8 cellular contexts compared by ENCODE assay signal in the genomic region with DNA sequence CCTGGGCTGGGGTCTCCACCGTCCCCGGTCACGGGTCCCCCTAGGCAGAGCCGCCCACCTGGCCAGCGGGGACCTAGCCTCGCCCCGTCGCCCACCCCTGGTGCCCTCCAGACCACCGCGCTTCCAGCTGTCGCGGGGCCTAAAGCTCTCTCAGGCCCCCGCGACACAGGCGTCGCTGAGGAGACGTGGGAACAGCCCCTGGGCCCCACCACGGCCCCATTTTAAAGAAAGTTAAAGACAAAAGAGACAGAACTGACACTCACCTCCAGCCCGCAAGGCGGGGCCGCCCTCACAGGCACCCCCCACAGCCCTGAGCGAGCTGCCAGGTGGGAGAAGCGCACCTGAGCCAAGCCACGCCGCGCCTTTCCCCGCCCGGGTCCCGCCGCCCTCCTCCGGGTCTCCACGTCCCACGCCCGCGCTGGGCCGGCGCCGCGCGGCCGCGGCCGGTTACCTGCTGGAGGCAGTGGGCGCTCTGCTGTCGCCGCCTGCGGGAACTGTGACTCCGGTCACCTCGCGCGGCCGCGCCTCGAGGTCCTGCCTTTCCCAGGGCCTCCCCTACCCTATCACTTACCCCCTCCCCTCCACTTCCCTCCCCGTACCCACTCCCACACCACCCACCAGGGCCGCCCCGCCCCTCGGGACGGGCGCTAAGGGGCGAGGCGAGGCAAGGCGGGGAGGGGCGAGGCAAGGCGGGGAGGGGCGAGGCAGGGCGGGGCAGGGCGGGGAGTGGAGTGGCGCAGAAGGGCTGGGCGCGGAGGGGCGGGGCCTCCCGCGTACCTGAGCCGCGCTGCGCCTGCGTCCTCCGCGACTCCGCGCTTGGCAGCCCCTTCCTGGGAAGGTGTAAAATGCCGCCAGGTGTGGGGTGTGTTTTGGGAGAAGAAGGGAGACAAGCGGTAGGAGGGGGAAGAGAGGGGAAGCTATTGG. TPM values are rescaled to one million over a fixed set of nuclear protein-coding genes. Genes with fewer than 3 reads are reported as not detected.
DNase-seq lines count a peak whose midpoint lies in the region; ATAC-seq, FAIRE-seq and TF ChIP-seq lines count a peak whose summit lies in the region.

No MANE protein-coding gene starts in this region.

- FAIRE-seq in D721Med (lab: Jason Lieb, UNC) = no peak

- TF ChIP-seq CTCF in D721Med (IDR thresholded peaks at IDR 0.05; ENCODE audit: insufficient read depth, missing control alignments) = no peak
- no peak for TF ChIP-seq CTCF in mesothelial cell of epicardium (IDR thresholded peaks at IDR 0.05; ENCODE audit: unreplicated experiment)

- DNase-seq in D721Med (ENCODE audit: insufficient read length, low spot score) (peak; percentile 38), NCI-H146 treated with DMSO at 0.1 percent for 48 hours (lab: John Stamatoyannopoulos, UW; ENCODE audit: unreplicated experiment) (peak; percentile 12), mesothelial cell of epicardium (ENCODE audit: low spot score in 2 of 2, unreplicated experiment in 2 of 2) (peak; percentile 81 to 82), KG1 (lab: John Stamatoyannopoulos, UW) (no peak)
- peak; percentile 78 to 84 for DNase-seq in activated CD4-positive, alpha-beta T cell treated with anti-CD3 and anti-CD28 coated beads for 24 hours (ENCODE audit: low read depth in 2 of 2)
- DNase-seq in stimulated activated CD8-positive, alpha-beta memory T cell treated with anti-CD3 and anti-CD28 coated beads, Interleukin-4, amount 100 ng/mL, for 1 hour (ENCODE audit: low read depth in 2 of 2, low spot score in 1 of 2) = peak; percentile 44 to 83

- H3K4me3 Mint-ChIP-seq in dendritic cell treated with granulocyte-macrophage colony-stimulating factor and Interleukin-4, amounts not matched to agents 40 ng/mL and 50 ng/mL, for 4 days = peak overlapping the region; percentile 77
- peak overlapping the region; percentile 86 for H3K4me3 Mint-ChIP-seq in mesothelial cell of epicardium

- H3K9me3 Mint-ChIP-seq in dendritic cell treated with granulocyte-macrophage colony-stimulating factor and Interleukin-4, amounts not matched to agents 40 ng/mL and 50 ng/mL, for 4 days = no peaks in the 10 kb centered on the region
- H3K9me3 Mint-ChIP-seq in mesothelial cell of epicardium = no peaks in the 10 kb centered on the region

- H3K4me1 Mint-ChIP-seq in dendritic cell treated with granulocyte-macrophage colony-stimulating factor and Interleukin-4, amounts not matched to agents 40 ng/mL and 50 ng/mL, for 4 days (ENCODE audit: low read depth) = peaks cover 16% of the 10 kb centered on the region
- H3K4me1 Mint-ChIP-seq in mesothelial cell of epicardium = peaks cover 2% of the 10 kb centered on the region

- H3K27ac Mint-ChIP-seq in dendritic cell treated with granulocyte-macrophage colony-stimulating factor and Interleukin-4, amounts not matched to agents 40 ng/mL and 50 ng/mL, for 4 days = no peak overlapping the region
- H3K27ac Mint-ChIP-seq in mesothelial cell of epicardium = peak overlapping the region; percentile 59

- intact Hi-C loops in dendritic cell treated with granulocyte-macrophage colony-stimulating factor and Interleukin-4, amounts not matched to agents 40 ng/mL and 50 ng/mL, for 4 days (cut with micrococcal nuclease) = no loop called here

- peak; percentile 66 for ATAC-seq in GM21825 (IDR thresholded peaks at IDR 0.05; ENCODE audit: unreplicated experiment)

- H3K27me3 Mint-ChIP-seq in dendritic cell treated with granulocyte-macrophage colony-stimulating factor and Interleukin-4, amounts not matched to agents 40 ng/mL and 50 ng/mL, for 4 days = peaks cover 55% of the 10 kb centered on the region
- peaks cover 74% of the 10 kb centered on the region for H3K27me3 Mint-ChIP-seq in mesothelial cell of epicardium (ENCODE audit: low read depth)

- H3K36me3 Mint-ChIP-seq in dendritic cell treated with granulocyte-macrophage colony-stimulating factor and Interleukin-4, amounts not matched to agents 40 ng/mL and 50 ng/mL, for 4 days (ENCODE audit: low read depth) = no peaks in the 10 kb centered on the region
- no peaks in the 10 kb centered on the region for H3K36me3 Mint-ChIP-seq in mesothelial cell of epicardium

RNA-seq across cellular contexts. Expression of a gene that starts 31.2 kb away (rescaled TPM):
- 8.5 to 11.6 TPM (median 9.9 TPM) in 3 replicates for total RNA-seq in mesothelial cell of epicardium
